Comparison of ENCODE assay signal across 8 cellular contexts in the genomic region with DNA sequence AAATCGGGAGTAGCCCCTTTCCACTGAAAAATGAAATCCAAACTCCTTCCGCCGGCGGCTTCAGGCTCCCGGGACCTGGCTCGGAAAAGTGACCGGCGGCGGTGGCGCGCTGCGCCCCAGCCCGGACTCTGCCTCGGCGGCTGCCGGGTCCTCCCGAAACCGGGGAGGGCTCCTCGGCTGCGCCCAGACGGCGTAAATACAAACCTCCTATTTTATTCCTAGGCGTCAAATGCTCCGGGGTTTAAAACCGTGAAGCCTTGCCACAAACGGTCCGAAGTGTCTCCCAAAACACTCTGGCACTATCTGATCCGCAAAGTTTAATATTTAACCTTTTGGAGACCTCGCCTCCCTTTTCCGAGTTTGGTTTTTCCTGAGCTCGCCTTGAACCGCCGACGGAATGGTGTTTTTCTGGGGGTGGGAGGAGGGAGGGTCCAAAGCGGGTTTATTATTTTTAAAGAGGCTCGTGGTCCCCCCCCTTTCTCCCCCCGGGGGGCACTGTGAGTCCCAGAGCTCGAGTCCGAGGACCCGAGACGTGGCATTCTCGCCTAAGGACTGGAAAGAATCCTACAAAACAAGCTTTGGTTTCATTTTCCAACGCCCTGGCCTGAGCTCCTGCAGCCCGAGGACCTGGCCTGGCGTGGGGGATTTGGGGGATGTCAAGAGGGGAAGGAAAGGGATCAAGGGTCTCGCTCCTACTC. TPM values are rescaled to one million over a fixed set of nuclear protein-coding genes. Genes with fewer than 3 reads are reported as not detected.
DNase-seq lines count a peak whose midpoint lies in the region; ATAC-seq and TF ChIP-seq lines count a peak whose summit lies in the region.

No MANE protein-coding gene starts in this region.

- peaks cover 58 to 69% of the 10 kb centered on the region in 2 donors for H3K27me3 Mint-ChIP-seq in CD8-positive, alpha-beta memory T cell
- peaks cover 74% of the 10 kb centered on the region for H3K27me3 Mint-ChIP-seq in WTC11 (ENCODE audit: low read depth)
- H3K27me3 Mint-ChIP-seq in natural killer cell treated with Interleukin-12 subunit alpha and Interleukin-12 subunit beta and Interleukin-15 and Interleukin-18, amount 100 ng/mL, for 72 hours: peaks cover 26 to 31% of the 10 kb centered on the region in 2 donors

- CTCF ChIA-PET in CD8-positive, alpha-beta memory T cell (lab: Charles Lee): interaction anchor here (1.0 to 2.0 kb wide), 5 partner anchors 10 to 137 kb away, joined by 4 to 13 read pairs (median 4); no protein-coding TSS in a partner anchor
- CTCF ChIA-PET in WTC11 (lab: Charles Lee): interaction anchor here (0.6 to 2.2 kb wide), 8 partner anchors 14 to 726 kb away, joined by 3 to 8 read pairs (median 5); no protein-coding TSS in a partner anchor

- peaks cover 57% of the 10 kb centered on the region for H3K4me1 ChIP-seq in CD8-positive, alpha-beta memory T cell (ENCODE audit: insufficient read depth, low read length)

- peaks cover 36 to 71% (median 48%) of the 10 kb centered on the region in 3 donors for H3K4me1 Mint-ChIP-seq in CD8-positive, alpha-beta memory T cell
- H3K4me1 Mint-ChIP-seq in WTC11: peaks cover 23% of the 10 kb centered on the region
- peaks cover 5 to 30% of the 10 kb centered on the region in 2 donors for H3K4me1 Mint-ChIP-seq in natural killer cell treated with Interleukin-12 subunit alpha and Interleukin-12 subunit beta and Interleukin-15 and Interleukin-18, amount 100 ng/mL, for 72 hours (ENCODE audit: low read depth in 2 of 2)

- peak overlapping the region; percentile 74 for H3K27ac ChIP-seq in CD8-positive, alpha-beta memory T cell (ENCODE audit: low read depth, low read length)

- peak overlapping the region in 1 of 8 donors; percentile 42 for H3K27ac Mint-ChIP-seq in CD8-positive, alpha-beta memory T cell
- H3K27ac Mint-ChIP-seq in WTC11: no peak overlapping the region; the same call in 1 of the 2 replicates
- no peak overlapping the region for H3K27ac Mint-ChIP-seq in natural killer cell treated with Interleukin-12 subunit alpha and Interleukin-12 subunit beta and Interleukin-15 and Interleukin-18, amount 100 ng/mL, for 72 hours

- POLR2A ChIA-PET in CD8-positive, alpha-beta memory T cell (lab: Charles Lee): interaction anchor here (0.6 to 3.4 kb wide), 2 partner anchors 25 to 376 kb away, joined by 3 to 16 read pairs; no protein-coding TSS in a partner anchor
- POLR2A ChIA-PET in WTC11 (lab: Charles Lee): interaction anchor here (0.9 to 1.4 kb wide), 2 partner anchors 14 to 48 kb away, joined by 3 to 4 read pairs; no protein-coding TSS in a partner anchor

- peak overlapping the region; percentile 73 for H3K4me3 ChIP-seq in CD8-positive, alpha-beta memory T cell (ENCODE audit: low read length)
- H3K4me3 ChIP-seq in fibroblast of the aortic adventitia (ENCODE audit: low read depth, low read length): peak overlapping the region; percentile 81

- peak overlapping the region; percentile 66 to 85 (median 77) for H3K4me3 Mint-ChIP-seq in CD8-positive, alpha-beta memory T cell
- H3K4me3 Mint-ChIP-seq in WTC11: peak overlapping the region; percentile 75
- H3K4me3 Mint-ChIP-seq in natural killer cell treated with Interleukin-12 subunit alpha and Interleukin-12 subunit beta and Interleukin-15 and Interleukin-18, amount 100 ng/mL, for 72 hours: peak overlapping the region; percentile 74

- DNase-seq in CD8-positive, alpha-beta memory T cell: peak in 1 of 5 donors; percentile 19
- peak; percentile 81 for DNase-seq in HT-29 (ENCODE audit: low spot score)
- no peak for DNase-seq in WTC11 (ENCODE audit: low spot score)
- DNase-seq in fibroblast of the aortic adventitia (ENCODE audit: low read depth): peak; percentile 79
- no peak for DNase-seq in natural killer cell treated with Interleukin-12 subunit alpha and Interleukin-12 subunit beta and Interleukin-15 and Interleukin-18, amount 100 ng/mL, for 72 hours (ENCODE audit: low spot score)
- DNase-seq in SK-N-DZ (ENCODE audit: low spot score): no peak
- no peak for DNase-seq in KG1 (lab: John Stamatoyannopoulos, UW)

- ATAC-seq in WTC11 (no peak), GM21737 (IDR thresholded peaks at IDR 0.05; ENCODE audit: unreplicated experiment) (no peak)
- ATAC-seq in natural killer cell treated with Interleukin-12 subunit alpha and Interleukin-12 subunit beta and Interleukin-15 and Interleukin-18, amount 100 ng/mL, for 72 hours: no peak

- no peaks in the 10 kb centered on the region for H3K9me3 ChIP-seq in CD8-positive, alpha-beta memory T cell (ENCODE audit: low read length)

- no peaks in the 10 kb centered on the region for H3K9me3 Mint-ChIP-seq in CD8-positive, alpha-beta memory T cell
- H3K9me3 Mint-ChIP-seq in WTC11: no peaks in the 10 kb centered on the region
- H3K9me3 Mint-ChIP-seq in natural killer cell treated with Interleukin-12 subunit alpha and Interleukin-12 subunit beta and Interleukin-15 and Interleukin-18, amount 100 ng/mL, for 72 hours: no peaks in the 10 kb centered on the region

- peaks cover 63% of the 10 kb centered on the region for H3K27me3 ChIP-seq in CD8-positive, alpha-beta memory T cell (ENCODE audit: insufficient read depth, low read length, poor library complexity, severe bottlenecking)

- TF ChIP-seq CTCF in WTC11 (IDR thresholded peaks at IDR 0.05) (no peak), fibroblast of the aortic adventitia (IDR thresholded peaks at IDR 0.05; ENCODE audit: insufficient read depth, low read length) (no peak)

- H3K36me3 Mint-ChIP-seq in CD8-positive, alpha-beta memory T cell: no peaks in the 10 kb centered on the region
- no peaks in the 10 kb centered on the region for H3K36me3 Mint-ChIP-seq in WTC11
- H3K36me3 Mint-ChIP-seq in natural killer cell treated with Interleukin-12 subunit alpha and Interleukin-12 subunit beta and Interleukin-15 and Interleukin-18, amount 100 ng/mL, for 72 hours: no peaks in the 10 kb centered on the region

- H3K36me3 ChIP-seq in CD8-positive, alpha-beta memory T cell (ENCODE audit: insufficient read depth, low read length): no peaks in the 10 kb centered on the region

TF ChIP-seq in WTC11, 78 proteins besides CTCF, POLR2A, EP300 and RAD21 (continues in another document):
- TF ChIP-seq, protein P1, sequence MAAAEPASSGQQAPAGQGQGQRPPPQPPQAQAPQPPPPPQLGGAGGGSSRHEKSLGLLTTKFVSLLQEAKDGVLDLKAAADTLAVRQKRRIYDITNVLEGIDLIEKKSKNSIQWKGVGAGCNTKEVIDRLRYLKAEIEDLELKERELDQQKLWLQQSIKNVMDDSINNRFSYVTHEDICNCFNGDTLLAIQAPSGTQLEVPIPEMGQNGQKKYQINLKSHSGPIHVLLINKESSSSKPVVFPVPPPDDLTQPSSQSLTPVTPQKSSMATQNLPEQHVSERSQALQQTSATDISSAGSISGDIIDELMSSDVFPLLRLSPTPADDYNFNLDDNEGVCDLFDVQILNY (CRISPR knock-in tag; IDR thresholded peaks at IDR 0.05): no peak
- TF ChIP-seq, protein P2, sequence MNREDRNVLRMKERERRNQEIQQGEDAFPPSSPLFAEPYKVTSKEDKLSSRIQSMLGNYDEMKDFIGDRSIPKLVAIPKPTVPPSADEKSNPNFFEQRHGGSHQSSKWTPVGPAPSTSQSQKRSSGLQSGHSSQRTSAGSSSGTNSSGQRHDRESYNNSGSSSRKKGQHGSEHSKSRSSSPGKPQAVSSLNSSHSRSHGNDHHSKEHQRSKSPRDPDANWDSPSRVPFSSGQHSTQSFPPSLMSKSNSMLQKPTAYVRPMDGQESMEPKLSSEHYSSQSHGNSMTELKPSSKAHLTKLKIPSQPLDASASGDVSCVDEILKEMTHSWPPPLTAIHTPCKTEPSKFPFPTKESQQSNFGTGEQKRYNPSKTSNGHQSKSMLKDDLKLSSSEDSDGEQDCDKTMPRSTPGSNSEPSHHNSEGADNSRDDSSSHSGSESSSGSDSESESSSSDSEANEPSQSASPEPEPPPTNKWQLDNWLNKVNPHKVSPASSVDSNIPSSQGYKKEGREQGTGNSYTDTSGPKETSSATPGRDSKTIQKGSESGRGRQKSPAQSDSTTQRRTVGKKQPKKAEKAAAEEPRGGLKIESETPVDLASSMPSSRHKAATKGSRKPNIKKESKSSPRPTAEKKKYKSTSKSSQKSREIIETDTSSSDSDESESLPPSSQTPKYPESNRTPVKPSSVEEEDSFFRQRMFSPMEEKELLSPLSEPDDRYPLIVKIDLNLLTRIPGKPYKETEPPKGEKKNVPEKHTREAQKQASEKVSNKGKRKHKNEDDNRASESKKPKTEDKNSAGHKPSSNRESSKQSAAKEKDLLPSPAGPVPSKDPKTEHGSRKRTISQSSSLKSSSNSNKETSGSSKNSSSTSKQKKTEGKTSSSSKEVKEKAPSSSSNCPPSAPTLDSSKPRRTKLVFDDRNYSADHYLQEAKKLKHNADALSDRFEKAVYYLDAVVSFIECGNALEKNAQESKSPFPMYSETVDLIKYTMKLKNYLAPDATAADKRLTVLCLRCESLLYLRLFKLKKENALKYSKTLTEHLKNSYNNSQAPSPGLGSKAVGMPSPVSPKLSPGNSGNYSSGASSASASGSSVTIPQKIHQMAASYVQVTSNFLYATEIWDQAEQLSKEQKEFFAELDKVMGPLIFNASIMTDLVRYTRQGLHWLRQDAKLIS (CRISPR knock-in tag; IDR thresholded peaks at IDR 0.05; ENCODE audit: borderline replicate concordance): no peak
- no peak for TF ChIP-seq MYBL2 (CRISPR knock-in tag; IDR thresholded peaks at IDR 0.05)
- TF ChIP-seq, protein P3, sequence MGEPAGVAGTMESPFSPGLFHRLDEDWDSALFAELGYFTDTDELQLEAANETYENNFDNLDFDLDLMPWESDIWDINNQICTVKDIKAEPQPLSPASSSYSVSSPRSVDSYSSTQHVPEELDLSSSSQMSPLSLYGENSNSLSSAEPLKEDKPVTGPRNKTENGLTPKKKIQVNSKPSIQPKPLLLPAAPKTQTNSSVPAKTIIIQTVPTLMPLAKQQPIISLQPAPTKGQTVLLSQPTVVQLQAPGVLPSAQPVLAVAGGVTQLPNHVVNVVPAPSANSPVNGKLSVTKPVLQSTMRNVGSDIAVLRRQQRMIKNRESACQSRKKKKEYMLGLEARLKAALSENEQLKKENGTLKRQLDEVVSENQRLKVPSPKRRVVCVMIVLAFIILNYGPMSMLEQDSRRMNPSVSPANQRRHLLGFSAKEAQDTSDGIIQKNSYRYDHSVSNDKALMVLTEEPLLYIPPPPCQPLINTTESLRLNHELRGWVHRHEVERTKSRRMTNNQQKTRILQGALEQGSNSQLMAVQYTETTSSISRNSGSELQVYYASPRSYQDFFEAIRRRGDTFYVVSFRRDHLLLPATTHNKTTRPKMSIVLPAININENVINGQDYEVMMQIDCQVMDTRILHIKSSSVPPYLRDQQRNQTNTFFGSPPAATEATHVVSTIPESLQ (CRISPR knock-in tag; IDR thresholded peaks at IDR 0.05): no peak

RNA-seq across cellular contexts. Expression of a gene that starts 1.9 kb away (rescaled TPM):
- 10 to 100 TPM; 44.7 to 47.4 TPM for total RNA-seq in CD8-positive, alpha-beta memory T cell
- 2.1 TPM for polyA plus RNA-seq in CD8-positive, alpha-beta memory T cell
- 93.2 and 121 TPM in 2 replicates for total RNA-seq in HT-29 (2014; rRNA removed; shearing (Covaris generic))
- total RNA-seq in WTC11 (2021) (29.1 to 55.0 TPM (median 34.2 TPM) in 3 replicates), fibroblast of the aortic adventitia (ENCODE audit: low replicate concordance) (57.8 and 155 TPM in 2 replicates)
- 10 to 100 TPM; 81.2 to 87.6 TPM for total RNA-seq in natural killer cell treated with Interleukin-12 subunit alpha and Interleukin-12 subunit beta and Interleukin-15 and Interleukin-18, amount 100 ng/mL, for 72 hours
- polyA plus RNA-seq in SK-N-DZ (2014; cell fraction: cytosol; rRNA removed): 9.9 and 18.7 TPM in 2 replicates
- polyA plus RNA-seq in SK-N-DZ (2014; cell fraction: nucleus; rRNA removed): 14.0 and 23.4 TPM in 2 replicates

Comparison
In these comparisons a context has a peak if more than half of its experiments do, and no peak if none do; other contexts are left out.
1. DNase-seq: peak in HT-29 (single experiment) and fibroblast of the aortic adventitia (single experiment); none in WTC11 (single experiment), natural killer cell treated with Interleukin-12 subunit alpha and Interleukin-12 subunit beta and Interleukin-15 and Interleukin-18, amount 100 ng/mL, for 72 hours (single experiment), SK-N-DZ (single experiment) and KG1 (single experiment).
2. Peak in every context shown above with its lines, with median percentiles within 50 percentile points of each other: H3K4me3 Mint-ChIP-seq.